Comparison of ENCODE assay signal across 1 cellular context in the genomic region with DNA sequence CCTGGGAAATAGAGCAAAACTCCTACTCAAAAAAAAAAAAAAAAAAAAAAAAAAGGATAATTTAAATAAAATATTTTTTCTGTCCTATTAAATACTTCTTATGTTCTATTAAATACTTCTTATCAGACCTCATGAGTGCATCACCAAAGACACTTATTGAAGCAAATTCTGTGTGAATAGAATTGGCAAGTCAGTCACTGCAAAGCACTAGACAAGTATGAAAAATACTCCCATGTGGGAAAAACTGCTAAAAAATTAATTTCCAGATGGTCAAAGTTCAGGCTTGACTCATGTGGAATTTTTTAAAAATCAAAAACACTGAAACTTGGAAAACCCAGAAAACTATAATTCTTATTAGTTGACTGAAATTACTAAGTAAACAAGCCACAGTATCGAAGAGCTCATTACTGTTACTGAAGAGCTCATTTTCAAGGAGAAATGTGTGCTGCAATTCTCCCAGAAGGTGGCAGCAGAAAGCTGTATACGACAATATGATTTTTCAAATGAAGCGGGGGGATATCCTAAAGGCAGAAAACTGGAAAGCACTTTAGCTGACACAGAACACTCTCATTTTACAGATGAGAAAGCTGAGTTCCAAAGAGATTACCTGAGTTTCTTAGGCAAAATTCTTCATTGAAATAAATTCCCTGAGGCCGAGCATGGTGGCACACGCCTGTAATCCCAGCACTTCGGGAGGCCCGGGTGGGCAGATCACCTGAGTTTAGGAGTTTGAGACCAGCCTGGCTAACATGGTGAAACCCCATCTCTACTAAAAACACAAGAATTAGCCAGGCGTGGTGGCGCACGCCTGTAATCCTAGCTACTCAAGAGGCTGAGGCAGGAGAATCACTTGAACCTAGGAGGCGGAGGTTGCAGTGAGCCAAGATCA.
TF ChIP-seq lines count a peak whose summit lies in the region.

No MANE protein-coding gene starts in this region.

TF ChIP-seq in GM23338, 12 proteins besides CTCF, POLR2A, EP300 and RAD21 (continued from another document):
- no peak for TF ChIP-seq ZNF462 (CRISPR knock-in tag; IDR thresholded peaks at IDR 0.05)
- TF ChIP-seq NANOG (IDR thresholded peaks at IDR 0.05; ENCODE audit: borderline replicate concordance) = no peak
- TF ChIP-seq ZNF114 (CRISPR knock-in tag; IDR thresholded peaks at IDR 0.05) = no peak
